Comparison of ENCODE assay signal across 8 cellular contexts in the genomic region with DNA sequence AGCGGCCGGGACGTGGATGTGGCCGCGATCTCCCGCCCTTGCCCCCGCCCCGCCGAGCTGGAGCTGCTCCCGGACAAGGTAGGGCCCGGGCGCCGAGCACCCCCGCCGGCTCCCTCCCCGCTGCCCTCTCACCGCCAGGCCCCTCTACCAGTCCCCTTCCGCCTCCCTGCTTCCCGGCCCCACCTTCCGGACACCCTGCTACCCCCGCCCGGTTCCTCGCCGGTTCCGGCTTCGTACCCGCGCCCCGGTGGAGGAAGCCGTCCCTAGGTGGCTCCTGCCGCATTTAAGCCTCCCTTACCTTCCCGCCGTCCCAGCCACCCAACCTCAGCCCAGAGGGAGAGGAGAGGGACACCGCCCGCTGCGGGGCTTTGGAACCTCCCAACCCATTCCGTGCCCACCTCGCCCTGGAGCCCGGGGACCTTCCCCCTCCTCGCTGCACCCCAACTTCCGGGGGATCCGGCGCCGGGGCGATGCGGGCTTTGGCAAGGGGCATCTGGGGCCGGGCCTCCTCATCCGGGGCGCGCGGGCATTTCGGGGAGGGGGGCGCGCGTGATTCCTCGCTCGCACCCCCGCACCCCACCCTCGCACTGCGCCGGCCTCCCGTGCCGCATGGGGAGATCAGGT. TPM values are rescaled to one million over a fixed set of nuclear protein-coding genes. Genes with fewer than 3 reads are reported as not detected.
DNase-seq lines count a peak whose midpoint lies in the region; ATAC-seq and TF ChIP-seq lines count a peak whose summit lies in the region.

No MANE protein-coding gene starts in this region.

- peak overlapping the region; percentile 79 for H3K4me2 ChIP-seq in SU-DHL-6 (ENCODE audit: low read depth, low read length, poor library complexity, severe bottlenecking)

- TF ChIP-seq POLR2A in adrenal gland (IDR thresholded peaks at IDR 0.05), result no peak

- peaks cover 36% of the 10 kb centered on the region for H4K20me1 ChIP-seq in SU-DHL-6 (ENCODE audit: low read depth, low read length)

- peak overlapping the region; percentile 91 for H3K9ac ChIP-seq in SU-DHL-6 (ENCODE audit: low read length)
- peak overlapping the region; percentile 81 for H3K9ac ChIP-seq in iPS-15b (ENCODE audit: low read depth, low read length)

- intact Hi-C loops in adrenal gland (cut with DNase I), result loop anchor here in 1 of 2 donors (10.0 kb wide), 2 partner anchors 88 to 218 kb away; no protein-coding TSS in a partner anchor

- ATAC-seq in HG03175 (IDR thresholded peaks at IDR 0.05; ENCODE audit: unreplicated experiment) (peak; percentile 21), GM18519 (IDR thresholded peaks at IDR 0.05; ENCODE audit: low FRiP score, unreplicated experiment) (no peak)

- H2AFZ ChIP-seq in SU-DHL-6 (ENCODE audit: low read depth, low read length, severe bottlenecking), result peak overlapping the region; percentile 88

- H3K4me3 ChIP-seq in SU-DHL-6 (ENCODE audit: insufficient read depth, low read length, poor library complexity, severe bottlenecking) (peak overlapping the region; percentile 99), adrenal gland (peak overlapping the region; percentile 88 to 99 (median 97)), iPS-15b (ENCODE audit: low read depth, low read length) (peak overlapping the region; percentile 90), skin epidermis (peak overlapping the region; percentile 64 to 96 (median 87))

- H3K4me1 ChIP-seq in adrenal gland (replicated peaks in 1 of 2), result peaks cover 10 to 44% of the 10 kb centered on the region in 2 donors
- H3K4me1 ChIP-seq in iPS-15b (ENCODE audit: control insufficient read depth, insufficient read depth, low read length), result peaks cover 14% of the 10 kb centered on the region

- no peaks in the 10 kb centered on the region for H3K9me2 ChIP-seq in SU-DHL-6 (replicated peaks; ENCODE audit: insufficient read depth, low read length)

- 0% methylated on average over 2 to 63 of the region's 63 CpGs for WGBS in adrenal gland, 4 donors

- DNase-seq in SIG-M5 treated with dmso at 0.1 percent for 504 hours (lab: John Stamatoyannopoulos, UW; ENCODE audit: unreplicated experiment) (peak; percentile 56), SIG-M5 (lab: John Stamatoyannopoulos, UW) (no peak), adrenal gland (peak in 6 of 7 donors; percentile 58 to 72 (median 64))

- H3K9me3 ChIP-seq in SU-DHL-6 (ENCODE audit: insufficient read depth, low read length), result no peaks in the 10 kb centered on the region
- H3K9me3 ChIP-seq in adrenal gland (replicated peaks in 1 of 3), result no peaks in the 10 kb centered on the region
- no peaks in the 10 kb centered on the region for H3K9me3 ChIP-seq in iPS-15b (ENCODE audit: control insufficient read depth, insufficient read depth, low read length)

- H3K79me2 ChIP-seq in SU-DHL-6 (ENCODE audit: insufficient read depth, low read length), result peaks cover 47% of the 10 kb centered on the region

- H3K36me3 ChIP-seq in SU-DHL-6 (ENCODE audit: low read length) (peaks cover 2% of the 10 kb centered on the region; the same call in 1 of the 2 replicates), adrenal gland (replicated peaks in 1 of 2) (no peaks in the 10 kb centered on the region), iPS-15b (ENCODE audit: control insufficient read depth, insufficient read depth, low read length) (no peaks in the 10 kb centered on the region)

- H3K27ac ChIP-seq in SU-DHL-6 (ENCODE audit: low read depth, low read length) (peak overlapping the region; percentile 70), adrenal gland (peak overlapping the region; percentile 86 to 98 (median 93)), skin epidermis (peak overlapping the region; percentile 74 to 97 (median 95))

- H3F3A ChIP-seq in SU-DHL-6 (ENCODE audit: insufficient read depth), result no peaks in the 10 kb centered on the region

- TF ChIP-seq CTCF in SU-DHL-6 (IDR thresholded peaks at IDR 0.05; ENCODE audit: insufficient read depth, low read length, poor library complexity, severe bottlenecking), result no peak
- no peak for TF ChIP-seq CTCF in adrenal gland (IDR thresholded peaks at IDR 0.05)

- H3K27me3 ChIP-seq in SU-DHL-6 (ENCODE audit: low read length) (no peaks in the 10 kb centered on the region), adrenal gland (no peaks in the 10 kb centered on the region), iPS-15b (ENCODE audit: control insufficient read depth, insufficient read depth, low read length) (no peaks in the 10 kb centered on the region)

RNA-seq across cellular contexts. Expression of gene B3GNT2, which starts 0.5 kb away (rescaled TPM):
- total RNA-seq in adrenal gland, result 10 to 100 TPM; 13.0 to 29.2 (median 18.4) TPM
- 10 to 100 TPM in 1 of 3 donors, 1 to 10 TPM in 2; 7.1 to 30.4 (median 7.9) TPM for polyA plus RNA-seq in adrenal gland
